8 cellular contexts compared by ENCODE assay signal in the genomic region with DNA sequence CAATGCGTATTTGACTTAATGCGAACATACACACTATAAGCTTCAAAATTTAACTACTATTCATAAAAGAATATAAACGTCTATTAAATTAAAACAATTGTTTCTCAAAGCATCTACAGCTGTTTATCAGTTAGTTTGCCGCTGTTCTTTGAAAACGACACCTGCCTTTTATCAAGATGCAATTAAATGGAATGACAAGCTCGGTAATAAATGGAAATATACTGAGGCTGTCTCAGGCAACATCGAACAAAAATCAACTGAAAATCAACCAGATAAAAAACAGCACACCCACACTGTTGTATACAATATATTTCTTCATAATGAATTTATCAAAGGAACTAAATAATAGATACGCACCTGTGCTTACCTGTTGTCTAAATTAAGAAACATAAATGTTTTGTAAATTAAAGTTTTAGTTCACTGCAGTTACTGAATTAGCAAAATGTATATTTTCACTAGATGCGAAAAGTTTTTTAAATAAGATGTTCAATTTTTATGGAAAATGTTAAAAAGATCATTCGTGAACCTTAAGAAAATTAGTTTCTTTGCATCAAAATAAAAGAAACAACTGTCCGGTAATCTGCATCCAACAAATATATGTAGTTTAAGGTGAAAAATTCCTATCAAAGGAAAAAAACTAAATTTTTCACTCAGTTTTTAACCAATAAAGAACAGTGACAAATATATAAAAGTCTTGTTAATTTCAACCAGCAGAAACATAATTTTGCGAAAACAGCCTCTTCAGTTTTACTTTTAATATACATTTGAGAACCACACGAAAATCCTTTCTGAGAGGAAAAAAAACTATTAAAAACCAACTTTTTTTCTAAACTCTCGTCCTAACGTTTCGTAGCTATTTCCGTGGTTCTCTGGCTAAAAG.
DNase-seq lines count a peak whose midpoint lies in the region; ATAC-seq and TF ChIP-seq lines count a peak whose summit lies in the region.

No MANE protein-coding gene starts in this region.

- POLR2A ChIA-PET in activated B cell treated with CpG ODN at 0.5 μM for 24 hours (lab: Charles Lee): interaction anchor here (0.6 to 27.6 kb wide), 25 partner anchors 10 to 837 kb away, joined by 3 to 1044 read pairs (median 8); a partner anchor contains a TSS

- 33 to 36% methylated on average over 17 of the region's 17 CpGs for WGBS in testis, 2 donors

- H3K4me1 ChIP-seq in testis: peaks cover 8% of the 10 kb centered on the region

- no peak for ATAC-seq in activated B cell treated with CpG ODN at 0.5 μM for 24 hours (ENCODE audit: low read depth)

- H3K4me3 ChIP-seq in iPS-18c (ENCODE audit: insufficient read depth, low read depth, low read length): peak overlapping the region; percentile 67
- H3K4me3 ChIP-seq in testis: peak overlapping the region; percentile 81 to 82

- intact Hi-C loops in activated B cell treated with CpG ODN at 0.5 μM for 24 hours (cut with micrococcal nuclease): loop anchor here (2.0 to 10.0 kb wide), 3 partner anchors 433 to 995 kb away; no protein-coding TSS in a partner anchor
- intact Hi-C loops in testis (cut with DNase I; ENCODE audit: low total_unique reads): loop anchor here (5.0 kb wide), 2 partner anchors 48 to 82 kb away; a partner anchor contains a TSS

- no peaks in the 10 kb centered on the region for H3K27me3 Mint-ChIP-seq in T-helper 2 cell treated with Interferon-gamma antibody and Interleukin-4, amounts not matched to agents 5 μg/mL and 100 μg/mL, for 36 hours (ENCODE audit: low read depth)
- no peaks in the 10 kb centered on the region for H3K27me3 Mint-ChIP-seq in activated B cell treated with CpG ODN at 0.5 μM for 24 hours

- no peak for TF ChIP-seq POLR2A in testis (IDR thresholded peaks at IDR 0.05)

- H3K9me3 ChIP-seq in iPS-18c (ENCODE audit: control insufficient read depth, insufficient read depth, low read length) (no peaks in the 10 kb centered on the region), testis (no peaks in the 10 kb centered on the region)

- H3K4me1 Mint-ChIP-seq in T-helper 2 cell treated with Interferon-gamma antibody and Interleukin-4, amounts not matched to agents 5 μg/mL and 100 μg/mL, for 36 hours (ENCODE audit: low read depth): peaks cover 36% of the 10 kb centered on the region
- H3K4me1 Mint-ChIP-seq in activated B cell treated with CpG ODN at 0.5 μM for 24 hours: peaks cover 62% of the 10 kb centered on the region

- H3K36me3 ChIP-seq in testis (ENCODE audit: low read depth, missing control alignments): no peaks in the 10 kb centered on the region

- peaks cover 46% of the 10 kb centered on the region for H3K36me3 Mint-ChIP-seq in T-helper 2 cell treated with Interferon-gamma antibody and Interleukin-4, amounts not matched to agents 5 μg/mL and 100 μg/mL, for 36 hours (ENCODE audit: low read depth)
- peaks cover 32% of the 10 kb centered on the region for H3K36me3 Mint-ChIP-seq in activated B cell treated with CpG ODN at 0.5 μM for 24 hours (ENCODE audit: low read depth)

- peak overlapping the region; percentile 99 for H3K27ac Mint-ChIP-seq in T-helper 2 cell treated with Interferon-gamma antibody and Interleukin-4, amounts not matched to agents 5 μg/mL and 100 μg/mL, for 36 hours
- H3K27ac Mint-ChIP-seq in activated B cell treated with CpG ODN at 0.5 μM for 24 hours: peak overlapping the region; percentile 100

- H3K27me3 ChIP-seq in testis: no peaks in the 10 kb centered on the region

- CTCF ChIA-PET in activated B cell treated with CpG ODN at 0.5 μM for 24 hours (lab: Charles Lee): interaction anchor here (1.1 to 5.5 kb wide), 6 partner anchors 28 to 832 kb away, joined by 3 to 29 read pairs (median 7); a partner anchor contains a TSS

- H3K9me3 Mint-ChIP-seq in T-helper 2 cell treated with Interferon-gamma antibody and Interleukin-4, amounts not matched to agents 5 μg/mL and 100 μg/mL, for 36 hours: no peaks in the 10 kb centered on the region
- no peaks in the 10 kb centered on the region for H3K9me3 Mint-ChIP-seq in activated B cell treated with CpG ODN at 0.5 μM for 24 hours

- TF ChIP-seq CTCF in activated B cell treated with CpG ODN at 0.5 μM for 24 hours (IDR thresholded peaks at IDR 0.05) (no peak), testis (IDR thresholded peaks at IDR 0.05) (no peak)

- DNase-seq in T-helper 2 cell treated with Interferon-gamma antibody and Interleukin-4, amounts not matched to agents 5 μg/mL and 100 μg/mL, for 36 hours (ENCODE audit: low spot score): no peak
- DNase-seq in T-helper 2 cell: no peak
- DNase-seq in activated B cell treated with CpG ODN at 0.5 μM for 24 hours: no peak
- no peak for DNase-seq in testis
- no peak for DNase-seq in EL
- no peak for DNase-seq in DMS53 treated with DMSO at 0.1 percent for 48 hours (lab: John Stamatoyannopoulos, UW; ENCODE audit: unreplicated experiment)
- no peak for DNase-seq in HuH-7.5 (ENCODE audit: low spot score)

- peak overlapping the region; percentile 97 for H3K4me3 Mint-ChIP-seq in T-helper 2 cell treated with Interferon-gamma antibody and Interleukin-4, amounts not matched to agents 5 μg/mL and 100 μg/mL, for 36 hours
- H3K4me3 Mint-ChIP-seq in activated B cell treated with CpG ODN at 0.5 μM for 24 hours: peak overlapping the region; percentile 100

- peak overlapping the region; percentile 87 to 92 for H3K27ac ChIP-seq in testis
